In the genomic region with DNA sequence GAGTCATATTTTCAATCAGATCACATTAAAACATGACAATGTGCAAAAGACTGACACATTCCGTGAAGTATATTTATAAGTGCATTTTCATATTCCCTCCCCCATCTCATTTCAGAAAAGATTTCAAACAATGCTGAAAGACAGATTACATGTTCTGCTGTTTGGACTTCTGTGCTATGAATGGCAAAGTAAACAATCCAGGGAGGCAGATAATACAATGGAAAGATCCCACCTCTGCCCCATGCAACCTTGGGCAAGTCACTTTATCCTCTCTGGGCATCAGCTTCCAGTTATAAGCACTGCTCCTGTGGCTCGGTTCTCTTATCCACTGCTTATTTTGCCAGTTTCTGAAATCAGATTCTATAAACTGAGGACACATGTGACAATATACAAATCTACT, we compare ENCODE assay signal across 19 cellular contexts.
DNase-seq lines count a peak whose midpoint lies in the region; ATAC-seq and TF ChIP-seq lines count a peak whose summit lies in the region.
"Had no signal": no experiment of that assay in that cellular context is flagged by ENCODE, and none has a peak within 500 bp of the region (broad histone marks: within the 10 kb centered on the region; RNA-seq: fewer than 3 reads in every experiment).

No MANE protein-coding gene starts in this region.

- peak overlapping the region in 2 of 12 donors; percentile 4 to 39 for H3K27ac ChIP-seq in heart left ventricle
- H3K27ac ChIP-seq in right atrium auricular region, result no peak overlapping the region
- H3K27ac ChIP-seq in testis, result peak overlapping the region; percentile 12 to 33
- no peak overlapping the region for H3K27ac ChIP-seq in endodermal cell (ENCODE audit: low read depth, low read length)
- H3K27ac ChIP-seq: adrenal gland, Peyer's patch had no signal

- ATAC-seq in heart left ventricle (peak in 3 of 4 donors; percentile 14 to 60 (median 40)), GM19467 (IDR thresholded peaks at IDR 0.05; ENCODE audit: unreplicated experiment) (no peak)
- ATAC-seq: K562, sciatic nerve, T-helper 17 cell had no signal

- no peaks in the 10 kb centered on the region for H3K9me3 ChIP-seq in heart left ventricle
- no peaks in the 10 kb centered on the region for H3K9me3 ChIP-seq in right atrium auricular region
- H3K9me3 ChIP-seq in endocrine pancreas (ENCODE audit: control insufficient read depth, low read length), result no peaks in the 10 kb centered on the region
- no peaks in the 10 kb centered on the region for H3K9me3 ChIP-seq in testis
- H3K9me3 ChIP-seq in endodermal cell (ENCODE audit: control insufficient read depth, low read length), result no peaks in the 10 kb centered on the region
- H3K9me3 ChIP-seq: adrenal gland, Peyer's patch had no signal

- H3K27me3 ChIP-seq in heart left ventricle, result no peaks in the 10 kb centered on the region
- no peaks in the 10 kb centered on the region for H3K27me3 ChIP-seq in right atrium auricular region
- no peaks in the 10 kb centered on the region for H3K27me3 ChIP-seq in endocrine pancreas (ENCODE audit: control insufficient read depth, insufficient read depth, low read length)
- no peaks in the 10 kb centered on the region for H3K27me3 ChIP-seq in testis
- H3K27me3 ChIP-seq in endodermal cell (ENCODE audit: control insufficient read depth, insufficient read depth, low read length, poor library complexity, severe bottlenecking), result no peaks in the 10 kb centered on the region
- H3K27me3 ChIP-seq: adrenal gland, Peyer's patch had no signal

- H3K9me3 Mint-ChIP-seq in endodermal cell, result no peaks in the 10 kb centered on the region
- H3K9me3 Mint-ChIP-seq: activated B cell treated with CpG ODN at 0.5 μM for 24 hours; activated CD4-positive, alpha-beta memory T cell treated with anti-CD3 and anti-CD28 coated beads for 36 hours had no signal

- H3K4me1 ChIP-seq in heart left ventricle (peaks cover 0 to 87% (median 50%) of the 10 kb centered on the region in 12 donors), right atrium auricular region (peaks cover 0 to 58% of the 10 kb centered on the region in 2 donors), endocrine pancreas (ENCODE audit: control insufficient read depth, insufficient read depth, low read length) (peaks cover 53% of the 10 kb centered on the region), testis (peaks cover 53% of the 10 kb centered on the region), endodermal cell (ENCODE audit: control insufficient read depth, insufficient read depth, low read length) (peaks cover 7% of the 10 kb centered on the region)

- peaks cover 29% of the 10 kb centered on the region for H3K4me1 Mint-ChIP-seq in endodermal cell
- H3K4me1 Mint-ChIP-seq: T-helper 17 cell had no signal

- H3K36me3 Mint-ChIP-seq in endodermal cell (ENCODE audit: low read depth), result no peaks in the 10 kb centered on the region
- H3K36me3 Mint-ChIP-seq: activated CD4-positive, alpha-beta memory T cell treated with anti-CD3 and anti-CD28 coated beads for 36 hours; CD14-positive monocyte had no signal

- DNase-seq in heart left ventricle (no peak), right atrium auricular region (ENCODE audit: low spot score) (no peak), NCI-H345 treated with DMSO at 0.1 percent for 48 hours (lab: John Stamatoyannopoulos, UW; ENCODE audit: unreplicated experiment) (peak; percentile 36), testis (no peak), NOMO-1 treated with DMSO at 0.1 percent for 48 hours (lab: John Stamatoyannopoulos, UW; ENCODE audit: unreplicated experiment) (no peak), endodermal cell (no peak)
- DNase-seq: activated B cell treated with CpG ODN at 0.5 μM for 24 hours; activated CD4-positive, alpha-beta memory T cell treated with anti-CD3 and anti-CD28 coated beads for 36 hours; adrenal gland; dermis blood vessel endothelial cell; NCI-H774; Peyer's patch; T-helper 17 cell had no signal

- TF ChIP-seq POLR2A in heart left ventricle (IDR thresholded peaks at IDR 0.05) (no peak), testis (IDR thresholded peaks at IDR 0.05) (no peak)

- no peak overlapping the region for H3K4me3 Mint-ChIP-seq in endodermal cell
- H3K4me3 Mint-ChIP-seq: activated B cell treated with CpG ODN at 0.5 μM for 24 hours; activated CD4-positive, alpha-beta memory T cell treated with anti-CD3 and anti-CD28 coated beads for 36 hours; CD14-positive monocyte; T-helper 17 cell had no signal

- no peaks in the 10 kb centered on the region for H3K27me3 Mint-ChIP-seq in endodermal cell (ENCODE audit: insufficient read depth)

- intact Hi-C loops in heart left ventricle (cut with DNase I) (no loop called here), testis (cut with DNase I; ENCODE audit: low total_unique reads) (no loop called here)

- no peaks in the 10 kb centered on the region for H3K36me3 ChIP-seq in heart left ventricle
- no peaks in the 10 kb centered on the region for H3K36me3 ChIP-seq in right atrium auricular region
- no peaks in the 10 kb centered on the region for H3K36me3 ChIP-seq in endocrine pancreas (ENCODE audit: control insufficient read depth, insufficient read depth, low read length)
- H3K36me3 ChIP-seq in testis (ENCODE audit: low read depth, missing control alignments), result no peaks in the 10 kb centered on the region
- no peaks in the 10 kb centered on the region for H3K36me3 ChIP-seq in endodermal cell (ENCODE audit: control insufficient read depth, insufficient read depth, low read length)
- H3K36me3 ChIP-seq: adrenal gland, Peyer's patch had no signal

- H3K27ac Mint-ChIP-seq in endodermal cell, result no peak overlapping the region
- H3K27ac Mint-ChIP-seq: activated B cell treated with CpG ODN at 0.5 μM for 24 hours; activated CD4-positive, alpha-beta memory T cell treated with anti-CD3 and anti-CD28 coated beads for 36 hours; T-helper 17 cell had no signal

- WGBS in heart left ventricle, 4 donors, result 37 to 47% (median 41%) methylated on average over 2 of the region's 2 CpGs
- 49 to 64% methylated on average over 2 of the region's 2 CpGs for WGBS in testis, 2 donors
- 93 to 100% methylated on average over 2 of the region's 2 CpGs for WGBS in endodermal cell (ENCODE audit: insufficient coverage in 1 of 2, insufficient read length in 1 of 2), 2 experiments

- H3K4me3 ChIP-seq in heart left ventricle (no peak overlapping the region), right atrium auricular region (no peak overlapping the region), endocrine pancreas (ENCODE audit: control insufficient read depth, insufficient read depth, low read length) (peak overlapping the region; percentile 17), testis (no peak overlapping the region), endodermal cell (ENCODE audit: low read length) (no peak overlapping the region)
- H3K4me3 ChIP-seq: adrenal gland, K562, lung, Peyer's patch had no signal

- TF ChIP-seq CTCF in heart left ventricle (IDR thresholded peaks at IDR 0.05) (no peak), right atrium auricular region (IDR thresholded peaks at IDR 0.05) (no peak), testis (IDR thresholded peaks at IDR 0.05) (no peak), endodermal cell (conservative IDR thresholded peaks at IDR 0.05) (no peak)

- H3K9ac ChIP-seq in endocrine pancreas (ENCODE audit: control insufficient read depth, insufficient read depth, low read length) (no peak overlapping the region), endodermal cell (ENCODE audit: extremely low read depth, low read length, poor library complexity, severe bottlenecking) (no peak overlapping the region)

Comparison
In these comparisons a context has a peak if more than half of its experiments do, and no peak if none do; other contexts are left out.
1. H3K27ac ChIP-seq: peak in testis (2 of 2); none in right atrium auricular region (0 of 2) and endodermal cell (single experiment).